ENCODE assay signal across 8 cellular contexts in the genomic region with DNA sequence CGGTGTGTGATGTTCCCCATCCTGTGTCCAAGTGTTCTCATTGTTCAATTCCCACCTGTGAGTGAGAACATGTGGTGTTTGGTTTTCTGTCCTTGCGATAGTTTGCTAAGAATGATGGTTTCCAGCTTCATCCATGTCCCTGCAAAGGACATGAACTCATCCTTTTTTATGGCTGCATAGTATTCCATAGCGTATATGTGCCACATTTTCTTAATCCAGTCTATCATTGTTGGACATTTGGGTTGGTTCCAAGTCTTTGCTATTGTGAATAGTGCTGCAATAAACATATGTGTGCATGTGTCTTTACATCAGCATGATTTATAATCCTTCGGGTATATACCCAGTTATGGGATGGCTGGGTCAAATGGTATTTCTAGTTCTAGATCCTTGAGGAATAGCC. TPM values are rescaled to one million over a fixed set of nuclear protein-coding genes. Genes with fewer than 3 reads are reported as not detected.
"Had no signal": no experiment of that assay in that cellular context is flagged by ENCODE, and none has a peak within 500 bp of the region (broad histone marks: within the 10 kb centered on the region; RNA-seq: fewer than 3 reads in every experiment).

No MANE protein-coding gene starts in this region.

RNA-seq across cellular contexts. Expression of gene CXCL9, which starts 45.2 kb away (rescaled TPM):
- total RNA-seq: M059J, NCI-H460, PC-9, SJSA1, T-cell had no signal
- polyA plus RNA-seq: SK-N-SH had no signal

RNA-seq across cellular contexts. Expression of gene PPEF2, which starts 59.8 kb away (rescaled TPM):
- total RNA-seq: M059J; NCI-H460; PC-9; Right ventricle myocardium superior; SJSA1; T-helper 1 cell treated with Interleukin-12 subunit alpha and Interleukin-12 subunit beta and Interleukin-4 antibody, amounts not matched to agents 30 ng/mL and 1 ng/mL, for 36 hours had no signal
- polyA plus RNA-seq: SK-N-SH had no signal
